ENCODE assay signal across 13 cellular contexts in genomic region chr5:45113726-45114125, GRCh38.
"Had no signal": no experiment of that assay in that cellular context is flagged by ENCODE, and none has a peak within 500 bp of the region (broad histone marks: within the 10 kb centered on the region; RNA-seq: fewer than 3 reads in every experiment).

No MANE protein-coding gene starts in this region.

- H3K27me3 ChIP-seq: esophagus squamous epithelium, heart left ventricle, neural progenitor cell, thyroid gland, vagina had no signal

- H3K36me3 ChIP-seq: esophagus squamous epithelium, heart left ventricle, neural progenitor cell, thyroid gland, vagina had no signal

- FAIRE-seq: endometrium, islet of Langerhans had no signal

- H3K9me3 ChIP-seq: esophagus squamous epithelium, thyroid gland, vagina had no signal

- DNase-seq: activated CD4-positive, alpha-beta memory T cell treated with anti-CD3 and anti-CD28 coated beads, Interleukin-2, amount 10 ng/mL, durations not matched to agents 7 days and 5 days; activated gamma-delta T cell; activated naive CD8-positive, alpha-beta T cell treated with anti-CD3 and anti-CD28 coated beads for 36 hours; activated T-cell treated with anti-CD3 and anti-CD28 coated beads, Interleukin-2, amount 50 U/mL, for 48 hours; esophagus squamous epithelium; foreskin fibroblast; heart left ventricle; thyroid gland had no signal

- H3K9ac ChIP-seq: neural progenitor cell had no signal

- H3K4me1 ChIP-seq: esophagus squamous epithelium, heart left ventricle, thyroid gland, vagina had no signal

- H2AFZ ChIP-seq: neural progenitor cell had no signal

- H3K4me2 ChIP-seq: neural progenitor cell had no signal

- H3K27ac ChIP-seq: esophagus squamous epithelium, heart left ventricle, neural progenitor cell, skin epidermis, thyroid gland, vagina had no signal

- H3K4me3 ChIP-seq: esophagus squamous epithelium, heart left ventricle, neural progenitor cell, skin epidermis, thyroid gland, vagina had no signal
